Comparison of ENCODE assay signal across 25 cellular contexts in the genomic region with DNA sequence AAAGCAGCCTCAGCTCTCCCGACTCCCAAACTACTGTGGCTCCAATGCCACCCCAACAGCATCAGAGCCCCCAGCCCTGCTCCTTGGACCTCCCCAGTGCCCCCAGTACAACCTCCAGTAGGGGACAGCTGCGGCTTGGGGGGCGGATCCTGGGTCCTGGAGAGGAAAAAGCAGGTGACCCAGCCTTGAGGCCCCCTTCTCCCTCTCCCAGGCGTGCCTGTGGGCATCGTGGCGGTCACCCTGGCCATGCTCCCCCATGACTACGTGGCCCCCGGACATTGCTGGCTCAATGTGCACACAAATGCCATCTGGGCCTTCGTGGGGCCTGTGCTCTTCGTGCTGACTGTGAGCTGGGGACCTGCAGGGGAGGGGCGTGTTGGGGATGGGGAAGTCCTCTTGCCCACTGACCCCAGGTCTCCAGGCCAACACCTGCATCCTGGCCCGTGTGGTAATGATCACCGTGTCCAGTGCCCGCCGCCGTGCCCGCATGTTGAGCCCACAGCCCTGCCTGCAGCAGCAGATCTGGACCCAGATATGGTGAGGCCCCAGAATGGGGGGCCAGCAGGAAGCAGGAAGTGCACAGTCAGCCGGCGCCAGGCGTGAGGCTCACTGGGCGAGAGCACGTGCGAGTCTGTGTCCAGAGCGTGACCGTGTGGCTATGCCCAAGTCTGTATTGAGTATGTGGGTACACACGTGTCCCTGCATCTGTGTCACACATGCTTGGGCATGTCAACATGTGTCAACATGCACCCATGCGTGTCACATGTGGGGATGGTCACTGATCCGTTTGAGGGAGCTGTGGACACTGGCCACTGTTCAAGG. TPM values are rescaled to one million over a fixed set of nuclear protein-coding genes. Genes with fewer than 3 reads are reported as not detected.
A peak's percentile ranks its signal among the peaks of the same experiment; 100 is the strongest.
DNase-seq lines count a peak whose midpoint lies in the region; ATAC-seq, FAIRE-seq and TF ChIP-seq lines count a peak whose summit lies in the region.
"Had no signal": no experiment of that assay in that cellular context is flagged by ENCODE, and none has a peak within 500 bp of the region (broad histone marks: within the 10 kb centered on the region; RNA-seq: fewer than 3 reads in every experiment).

No MANE protein-coding gene starts in this region.

- 31% methylated on average over 11 of the region's 28 CpGs for WGBS in HepG2 (ENCODE audit: low lambda C conversion rate)
- 68 to 78% (median 70%) methylated on average over 21 to 28 of the region's 28 CpGs for WGBS in spleen, 5 donors

- peak overlapping the region in 9 of 11 experiments; percentile 22 to 53 (median 40); a peak in 15 of 22 replicates for H3K4me2 ChIP-seq in BLaER1 treated with 17β-estradiol and CSF1 and Interleukin-3, amounts not matched to agents 10 nM and 100 nM
- no peak overlapping the region for H3K4me2 ChIP-seq in HepG2 (ENCODE audit: low read depth, low read length)

- no peak for TF ChIP-seq RAD21 in HepG2 (CRISPR knock-in tag; IDR thresholded peaks at IDR 0.05)

- no peak overlapping the region for H2AFZ ChIP-seq in HepG2 (ENCODE audit: low read length)

- peak; percentile 44 for FAIRE-seq in HTR-8/SVneo (lab: Jason Lieb, UNC)
- no peak for FAIRE-seq in HepG2 (lab: Jason Lieb, UNC)

- TF ChIP-seq EP300 in HepG2 (IDR thresholded peaks at IDR 0.05; ENCODE audit: low read depth in 2 of 2, low read length in 2 of 2): no peak
- no peak for TF ChIP-seq EP300 in HepG2 (CRISPR knock-in tag; IDR thresholded peaks at IDR 0.05; ENCODE audit: borderline replicate concordance)

- no peaks in the 10 kb centered on the region for H3K27me3 ChIP-seq in BLaER1 treated with 17β-estradiol and CSF1 and Interleukin-3, amounts not matched to agents 10 nM and 100 nM
- H3K27me3 ChIP-seq in HepG2 (ENCODE audit: control insufficient read depth in 1 of 2, insufficient read depth in 2 of 2, low read length in 2 of 2) (peaks cover 19 to 79% of the 10 kb centered on the region in 2 experiments), spleen (replicated peaks in 1 of 7) (peaks cover 0 to 19% (median 0%) of the 10 kb centered on the region in 7 donors)
- H3K27me3 ChIP-seq: BE2C had no signal

- no peaks in the 10 kb centered on the region for H3K36me3 ChIP-seq in BLaER1 treated with 17β-estradiol and CSF1 and Interleukin-3, amounts not matched to agents 10 nM and 100 nM
- H3K36me3 ChIP-seq in HepG2 (replicated peaks in 1 of 2; ENCODE audit: control insufficient read depth in 1 of 2, insufficient read depth in 2 of 2, low read length in 2 of 2) (no peaks in the 10 kb centered on the region), spleen (no peaks in the 10 kb centered on the region)
- H3K36me3 ChIP-seq: BE2C had no signal

- no TSS peak for BruUV-seq in HepG2 (replicated peaks; lab: Mats Ljungman, UMichigan)

- no peak for TF ChIP-seq POLR2A in HepG2 (IDR thresholded peaks at IDR 0.05; ENCODE audit: insufficient read depth in 1 of 2, low read depth in 2 of 2, low read length in 2 of 2)
- TF ChIP-seq POLR2A in spleen (IDR thresholded peaks at IDR 0.05): no peak

- H3K9me3 ChIP-seq in BLaER1 treated with 17β-estradiol and CSF1 and Interleukin-3, amounts not matched to agents 10 nM and 100 nM (replicated peaks in 1 of 11): no peaks in the 10 kb centered on the region
- no peaks in the 10 kb centered on the region for H3K9me3 ChIP-seq in HepG2 (ENCODE audit: low read length)
- H3K9me3 ChIP-seq in spleen: no peaks in the 10 kb centered on the region
- H3K9me3 ChIP-seq: BE2C, Caco-2 had no signal

- in situ Hi-C loops in HepG2 (cut with HindIII; ENCODE audit: extremely low pct_ligation_motif_present, low pct_unique_long_range_greater_than_20kb): no loop called here

- 0 out of 22 replicates have a peak, but pooled peaks cover 0 to 5% (median 0%) of the 10 kb centered on the region in 11 experiments for H4K20me1 ChIP-seq in BLaER1 treated with 17β-estradiol and CSF1 and Interleukin-3, amounts not matched to agents 10 nM and 100 nM
- H4K20me1 ChIP-seq in HepG2 (ENCODE audit: insufficient read depth, low read length): no peaks in the 10 kb centered on the region

- DNase-seq in HTR-8/SVneo (ENCODE audit: insufficient read length, low spot score): no peak
- DNase-seq in HepG2 (ENCODE audit: low spot score): no peak
- DNase-seq in spleen: peak; percentile 33
- no peak for DNase-seq in amniotic stem cell (lab: John Stamatoyannopoulos, UW)
- no peak for DNase-seq in activated CD8-positive, alpha-beta memory T cell treated with anti-CD3 and anti-CD28 coated beads for 24 hours
- DNase-seq: BE2C; Caco-2; DMS 273 treated with DMSO at 0.1 percent for 48 hours; DMS79 treated with DMSO at 0.1 percent for 48 hours; GOT3; Kasumi-1; NCI-H1694; NCI-H2081; NCI-H2171; NCI-H345; NCI-H524; NCI-H774; NK-92 treated with Interleukin-12 subunit alpha and Interleukin-12 subunit beta, amount 100 ng/mL, for 24 hours had no signal

- no peaks in the 10 kb centered on the region for H3K79me2 ChIP-seq in HepG2 (ENCODE audit: insufficient read depth, low read length)

- H3K4me3 ChIP-seq in BLaER1 treated with 17β-estradiol and CSF1 and Interleukin-3, amounts not matched to agents 10 nM and 100 nM: no peak overlapping the region
- H3K4me3 ChIP-seq in HepG2 (replicated peaks in 1 of 3; ENCODE audit: insufficient read depth in 1 of 3, low read depth in 2 of 3, low read length in 3 of 3): no peak overlapping the region
- no peak overlapping the region for H3K4me3 ChIP-seq in spleen

- H3K4me1 ChIP-seq in BLaER1 treated with 17β-estradiol and CSF1 and Interleukin-3, amounts not matched to agents 10 nM and 100 nM: peaks cover 6 to 32% (median 17%) of the 10 kb centered on the region in 10 experiments; a peak in 19 of 20 replicates
- H3K4me1 ChIP-seq in HepG2 (ENCODE audit: insufficient read depth, low read length): peaks cover 11% of the 10 kb centered on the region; the same call in 1 of the 2 replicates
- no peaks in the 10 kb centered on the region for H3K4me1 ChIP-seq in spleen
- H3K4me1 ChIP-seq: BE2C, Caco-2 had no signal

- no peak overlapping the region for H3K27ac ChIP-seq in BLaER1 treated with 17β-estradiol and CSF1 and Interleukin-3, amounts not matched to agents 10 nM and 100 nM
- no peak overlapping the region for H3K27ac ChIP-seq in HepG2 (ENCODE audit: extremely low read length, insufficient read depth, low read length)
- H3K27ac ChIP-seq in spleen: no peak overlapping the region

- POLR2A ChIA-PET in HepG2 (lab: Yijun Ruan, JAX): no interaction called here

- no peak overlapping the region for H3K9ac ChIP-seq in BLaER1 treated with 17β-estradiol and CSF1 and Interleukin-3, amounts not matched to agents 10 nM and 100 nM
- no peak overlapping the region for H3K9ac ChIP-seq in HepG2 (ENCODE audit: insufficient read depth, low read depth, low read length)

- TF ChIP-seq CTCF in HepG2 (CRISPR knock-in tag; IDR thresholded peaks at IDR 0.05) (no peak), spleen (IDR thresholded peaks at IDR 0.05 in 8 of 11, conservative IDR thresholded peaks at IDR 0.05 in 3 of 11) (no peak)

- CTCF ChIA-PET in HepG2 (lab: Yijun Ruan, JAX; ENCODE audit: low intra/inter-chr PET ratio, low total read pairs): no interaction called here

- intact Hi-C loops in HepG2 (cut with micrococcal nuclease; ENCODE audit: unreplicated experiment) (no loop called here), spleen (cut with DNase I; ENCODE audit: low total_unique reads) (no loop called here)

- no peak for ATAC-seq in HepG2
- ATAC-seq in GM19023 (IDR thresholded peaks at IDR 0.05; ENCODE audit: unreplicated experiment): no peak
- ATAC-seq: SK-N-SH treated with all-trans-retinoic acid at 6 μM for 48 hours had no signal

RNA-seq across cellular contexts. Expression of gene ADGRD2, which starts 19.0 kb away (rescaled TPM):
- total RNA-seq in HepG2 (2016; rRNA removed; fragmentation: Illumina TruSeq; extraction: Trizol) (not detected in 2 replicates), spleen (under 1 TPM in 4 of 7 donors, not detected in 3; 0.18 to 0.50 (median 0.33) TPM)
- not detected in 2 replicates for total RNA-seq in HepG2 (2016; cell fraction: cytosol; rRNA removed; fragmentation: Illumina TruSeq; extraction: Trizol; ENCODE audit: low read depth)
- total RNA-seq in HepG2 (2016; cell fraction: insoluble cytoplasmic fraction; rRNA removed; fragmentation: Illumina TruSeq; extraction: Trizol): not detected in 2 replicates
- total RNA-seq in HepG2 (2016; cell fraction: membrane; rRNA removed; fragmentation: Illumina TruSeq; extraction: Trizol): not detected in 2 replicates
- not detected in 2 replicates for total RNA-seq in HepG2 (2016; cell fraction: nucleus; rRNA removed; fragmentation: Illumina TruSeq; extraction: Trizol)
- polyA plus RNA-seq in HepG2 (2011; rRNA removed) (not detected in 2 replicates), spleen (under 1 TPM in 1 of 3 donors, not detected in 2; 0.15 TPM)
- polyA plus RNA-seq in HepG2 (2011; cell fraction: cytosol; rRNA removed): not detected in 2 replicates
- polyA plus RNA-seq in HepG2 (2011; cell fraction: nucleus; rRNA removed): not detected in 2 replicates
- not detected in 2 replicates for polyA plus RNA-seq in HepG2 (2012)
- polyA plus RNA-seq in HepG2 (2016; cell fraction: cytosol; fragmentation: Illumina TruSeq; extraction: Trizol; ENCODE audit: low read depth): not detected in 2 replicates
- polyA plus RNA-seq in HepG2 (2016; cell fraction: insoluble cytoplasmic fraction; fragmentation: Illumina TruSeq; extraction: Trizol; ENCODE audit: low read depth): not detected in 2 replicates
- polyA plus RNA-seq in HepG2 (2016; cell fraction: membrane; fragmentation: Illumina TruSeq; extraction: Trizol; ENCODE audit: low read depth): not detected in 2 replicates
- not detected in 2 replicates for polyA plus RNA-seq in HepG2 (2016; cell fraction: nucleus; fragmentation: Illumina TruSeq; extraction: Trizol; ENCODE audit: insufficient read depth, low read depth)
- polyA minus RNA-seq in HepG2 (2011; rRNA and poly(A)+ RNA removed; ENCODE audit: low replicate concordance): not detected in 2 replicates
- polyA minus RNA-seq in HepG2 (2011; cell fraction: cytosol; rRNA and poly(A)+ RNA removed): not detected in 2 replicates
- not detected in 2 replicates for polyA minus RNA-seq in HepG2 (2011; cell fraction: nucleus; rRNA and poly(A)+ RNA removed)
- total RNA-seq: A673; Caco-2; CD4-positive, alpha-beta T cell; MCF 10A had no signal
- polyA plus RNA-seq: IgD-negative memory B cell had no signal

RNA-seq across cellular contexts. Expression of gene NR5A1, which starts 38.0 kb away (rescaled TPM):
- total RNA-seq in HepG2 (2016; rRNA removed; fragmentation: Illumina TruSeq; extraction: Trizol) (38.8 and 44.7 TPM in 2 replicates), spleen (100 to 1,000 TPM; 127 to 378 (median 231) TPM)
- 7.2 and 7.8 TPM in 2 replicates for total RNA-seq in HepG2 (2016; cell fraction: cytosol; rRNA removed; fragmentation: Illumina TruSeq; extraction: Trizol; ENCODE audit: low read depth)
- total RNA-seq in HepG2 (2016; cell fraction: insoluble cytoplasmic fraction; rRNA removed; fragmentation: Illumina TruSeq; extraction: Trizol): 32.3 and 46.7 TPM in 2 replicates
- 22.5 and 25.3 TPM in 2 replicates for total RNA-seq in HepG2 (2016; cell fraction: membrane; rRNA removed; fragmentation: Illumina TruSeq; extraction: Trizol)
- total RNA-seq in HepG2 (2016; cell fraction: nucleus; rRNA removed; fragmentation: Illumina TruSeq; extraction: Trizol): 26.4 and 32.4 TPM in 2 replicates
- polyA plus RNA-seq in HepG2 (2011; rRNA removed) (28.9 and 43.2 TPM in 2 replicates), spleen (100 to 1,000 TPM in 1 of 3 donors, 10 to 100 TPM in 2; 46.5 to 182 (median 65.0) TPM)
- polyA plus RNA-seq in HepG2 (2011; cell fraction: cytosol; rRNA removed): 25.4 and 37.8 TPM in 2 replicates
- polyA plus RNA-seq in HepG2 (2011; cell fraction: nucleus; rRNA removed): 82.6 and 84.5 TPM in 2 replicates
- 22.4 and 32.6 TPM in 2 replicates for polyA plus RNA-seq in HepG2 (2012)
- polyA plus RNA-seq in HepG2 (2016; cell fraction: cytosol; fragmentation: Illumina TruSeq; extraction: Trizol; ENCODE audit: low read depth): 6.7 and 7.0 TPM in 2 replicates
- 34.3 and 43.6 TPM in 2 replicates for polyA plus RNA-seq in HepG2 (2016; cell fraction: insoluble cytoplasmic fraction; fragmentation: Illumina TruSeq; extraction: Trizol; ENCODE audit: low read depth)
- 17.4 and 17.9 TPM in 2 replicates for polyA plus RNA-seq in HepG2 (2016; cell fraction: membrane; fragmentation: Illumina TruSeq; extraction: Trizol; ENCODE audit: low read depth)
- polyA plus RNA-seq in HepG2 (2016; cell fraction: nucleus; fragmentation: Illumina TruSeq; extraction: Trizol; ENCODE audit: insufficient read depth, low read depth): 59.8 and 63.0 TPM in 2 replicates
- polyA minus RNA-seq in HepG2 (2011; rRNA and poly(A)+ RNA removed; ENCODE audit: low replicate concordance): 75.6 TPM in 1 of 2 replicates, not detected in the other
- polyA minus RNA-seq in HepG2 (2011; cell fraction: cytosol; rRNA and poly(A)+ RNA removed): 33.2 and 39.7 TPM in 2 replicates
- polyA minus RNA-seq in HepG2 (2011; cell fraction: nucleus; rRNA and poly(A)+ RNA removed): 18.8 and 21.6 TPM in 2 replicates
- total RNA-seq: A673; CD4-positive, alpha-beta T cell; MCF 10A had no signal
- polyA plus RNA-seq: IgD-negative memory B cell had no signal

RNA-seq across cellular contexts. Expression of gene PSMB7, which starts 54.0 kb away (rescaled TPM):
- total RNA-seq in HepG2 (2016; rRNA removed; fragmentation: Illumina TruSeq; extraction: Trizol) (259 and 395 TPM in 2 replicates), spleen (100 to 1,000 TPM in 3 of 7 donors, 10 to 100 TPM in 4; 71.3 to 123 (median 82.6) TPM)
- total RNA-seq in HepG2 (2016; cell fraction: cytosol; rRNA removed; fragmentation: Illumina TruSeq; extraction: Trizol; ENCODE audit: low read depth): 81.7 and 96.6 TPM in 2 replicates
- total RNA-seq in HepG2 (2016; cell fraction: insoluble cytoplasmic fraction; rRNA removed; fragmentation: Illumina TruSeq; extraction: Trizol): 268 and 419 TPM in 2 replicates
- 127 and 128 TPM in 2 replicates for total RNA-seq in HepG2 (2016; cell fraction: membrane; rRNA removed; fragmentation: Illumina TruSeq; extraction: Trizol)
- total RNA-seq in HepG2 (2016; cell fraction: nucleus; rRNA removed; fragmentation: Illumina TruSeq; extraction: Trizol): 111 and 118 TPM in 2 replicates
- polyA plus RNA-seq in HepG2 (2011; rRNA removed) (261 and 291 TPM in 2 replicates), spleen (100 to 1,000 TPM; 113 to 143 (median 115) TPM)
- 283 and 308 TPM in 2 replicates for polyA plus RNA-seq in HepG2 (2011; cell fraction: cytosol; rRNA removed)
- 63.6 and 73.0 TPM in 2 replicates for polyA plus RNA-seq in HepG2 (2011; cell fraction: nucleus; rRNA removed)
- 163 and 239 TPM in 2 replicates for polyA plus RNA-seq in HepG2 (2012)
- 101 and 108 TPM in 2 replicates for polyA plus RNA-seq in HepG2 (2016; cell fraction: cytosol; fragmentation: Illumina TruSeq; extraction: Trizol; ENCODE audit: low read depth)
- polyA plus RNA-seq in HepG2 (2016; cell fraction: insoluble cytoplasmic fraction; fragmentation: Illumina TruSeq; extraction: Trizol; ENCODE audit: low read depth): 433 and 456 TPM in 2 replicates
- 121 and 132 TPM in 2 replicates for polyA plus RNA-seq in HepG2 (2016; cell fraction: membrane; fragmentation: Illumina TruSeq; extraction: Trizol; ENCODE audit: low read depth)
- polyA plus RNA-seq in HepG2 (2016; cell fraction: nucleus; fragmentation: Illumina TruSeq; extraction: Trizol; ENCODE audit: insufficient read depth, low read depth): 139 and 158 TPM in 2 replicates
- 167 and 496 TPM in 2 replicates for polyA minus RNA-seq in HepG2 (2011; rRNA and poly(A)+ RNA removed; ENCODE audit: low replicate concordance)
- 83.8 and 88.1 TPM in 2 replicates for polyA minus RNA-seq in HepG2 (2011; cell fraction: cytosol; rRNA and poly(A)+ RNA removed)
- 83.6 and 97.7 TPM in 2 replicates for polyA minus RNA-seq in HepG2 (2011; cell fraction: nucleus; rRNA and poly(A)+ RNA removed)
